Comparison of ENCODE assay signal across 14 cellular contexts in genomic region chr18:25737710-25738251, GRCh38.
DNase-seq lines count a peak whose midpoint lies in the region; TF ChIP-seq lines count a peak whose summit lies in the region.
"Had no signal": no experiment of that assay in that cellular context is flagged by ENCODE, and none has a peak within 500 bp of the region (broad histone marks: within the 10 kb centered on the region; RNA-seq: fewer than 3 reads in every experiment).

No MANE protein-coding gene starts in this region.

- H3K14ac ChIP-seq in mesenchymal stem cell (ENCODE audit: low read length in 2 of 2): no peak overlapping the region

- no peaks in the 10 kb centered on the region for H3F3A ChIP-seq in MM.1S (ENCODE audit: insufficient read depth, low read length)

- H2BK120ac ChIP-seq in mesenchymal stem cell (ENCODE audit: low read depth, low read length): no peak overlapping the region

- no peak overlapping the region for H3K4me2 ChIP-seq in mammary epithelial cell (ENCODE audit: insufficient read depth, low read depth, low read length)
- no peak overlapping the region for H3K4me2 ChIP-seq in mesenchymal stem cell (ENCODE audit: low read length, poor library complexity, severe bottlenecking)
- no peak overlapping the region for H3K4me2 ChIP-seq in MM.1S (ENCODE audit: low read depth, low read length)

- no peak overlapping the region for H3K27ac Mint-ChIP-seq in CD14-positive monocyte
- H3K27ac Mint-ChIP-seq: B cell; naive thymus-derived CD4-positive, alpha-beta T cell had no signal

- H3K79me1 ChIP-seq in mesenchymal stem cell (replicated peaks; ENCODE audit: low read length, poor library complexity, severe bottlenecking): no peaks in the 10 kb centered on the region

- dilution Hi-C loops in mammary epithelial cell (cut with HindIII; ENCODE audit: low sequenced_read_pairs): no loop called here

- H3K36me3 ChIP-seq in mammary epithelial cell (ENCODE audit: insufficient read depth, low read length) (no peaks in the 10 kb centered on the region), mesenchymal stem cell (ENCODE audit: control insufficient read depth in 1 of 2, insufficient read depth in 2 of 2, low read depth in 1 of 2, low read length in 2 of 2) (no peaks in the 10 kb centered on the region), MM.1S (replicated peaks; ENCODE audit: insufficient read depth, low read length) (no peaks in the 10 kb centered on the region)

- no peaks in the 10 kb centered on the region for H3K9me2 ChIP-seq in MM.1S (replicated peaks; ENCODE audit: insufficient read depth, low read length)

- BruUV-seq in mammary epithelial cell (replicated peaks; lab: Mats Ljungman, UMichigan): no TSS peak

- peaks cover 0 to 20% (median 8%) of the 10 kb centered on the region in 7 donors for H3K9me3 Mint-ChIP-seq in CD14-positive monocyte

- H2AK5ac ChIP-seq in mesenchymal stem cell (ENCODE audit: low read length, severe bottlenecking): peak overlapping the region; percentile 20

- in situ Hi-C loops in mammary epithelial cell (cut with MboI; ENCODE audit: low sequenced_read_pairs in 2 of 2): no loop called here

- H4K8ac ChIP-seq in mesenchymal stem cell (ENCODE audit: low read length): no peak overlapping the region

- CTCF ChIA-PET in AG04450 (lab: Charles Lee): interaction anchor here (1.0 kb wide), 1 partner anchor 95 kb away, joined by 3 read pairs; no protein-coding TSS in a partner anchor
- CTCF ChIA-PET in mammary epithelial cell (lab: Charles Lee; ENCODE audit: low non-redundant PET): no interaction called here

- DNase-seq in AG04450 (ENCODE audit: low read depth, low spot score): peak; percentile 81
- peak; percentile 10 for DNase-seq in HK-2 (ENCODE audit: unreplicated experiment)
- DNase-seq in mammary epithelial cell: peak; percentile 98
- DNase-seq in mesenchymal stem cell: peak; percentile 88
- no peak for DNase-seq in NCI-H146 (lab: John Stamatoyannopoulos, UW)
- DNase-seq in NCI-H345 treated with DMSO at 0.1 percent for 48 hours (lab: John Stamatoyannopoulos, UW; ENCODE audit: unreplicated experiment): no peak
- no peak for DNase-seq in CD14-positive monocyte (ENCODE audit: low spot score)
- DNase-seq in MM.1S: no peak
- DNase-seq: activated CD4-positive, CD25-positive, alpha-beta regulatory T cell treated with anti-CD3 and anti-CD28 coated beads, Interleukin-2, amount 50 U/mL, for 72 hours; naive thymus-derived CD4-positive, alpha-beta T cell; NCI-H1436 treated with DMSO at 0.1 percent for 48 hours; stimulated activated CD4-positive, alpha-beta T cell treated with anti-CD3 and anti-CD28 coated beads, Interleukin-2, amount 100 ng/mL, for 48 hours; testis had no signal

- H3K9ac ChIP-seq in mammary epithelial cell (ENCODE audit: insufficient read depth, low read length) (peak overlapping the region; percentile 32), mesenchymal stem cell (ENCODE audit: low read length) (no peak overlapping the region), MM.1S (ENCODE audit: low read length) (no peak overlapping the region)

- POLR2A ChIA-PET in AG04450 (lab: Yijun Ruan, JAX): interaction anchor here (0.6 kb wide), 1 partner anchor 233 kb away, joined by 3 read pairs; no protein-coding TSS in a partner anchor

- peaks cover 33% of the 10 kb centered on the region for H3K4me1 ChIP-seq in mammary epithelial cell (ENCODE audit: insufficient read depth, low read length)
- H3K4me1 ChIP-seq in mesenchymal stem cell (ENCODE audit: control insufficient read depth, insufficient read depth, low read depth, low read length): peaks cover 12% of the 10 kb centered on the region
- H3K4me1 ChIP-seq in MM.1S (ENCODE audit: low read length): no peaks in the 10 kb centered on the region
- H3K4me1 ChIP-seq: testis had no signal

- H3K4me1 Mint-ChIP-seq in CD14-positive monocyte: no peaks in the 10 kb centered on the region
- H3K4me1 Mint-ChIP-seq: B cell; naive thymus-derived CD4-positive, alpha-beta T cell had no signal

- H3K36me3 Mint-ChIP-seq in CD14-positive monocyte: no peaks in the 10 kb centered on the region
- H3K36me3 Mint-ChIP-seq: naive thymus-derived CD4-positive, alpha-beta T cell had no signal

- H3K27me3 Mint-ChIP-seq in CD14-positive monocyte (ENCODE audit: low read depth in 3 of 3): peaks cover 0 to 2% (median 1%) of the 10 kb centered on the region in 3 donors

- no peaks in the 10 kb centered on the region for H3K79me2 ChIP-seq in mammary epithelial cell (ENCODE audit: insufficient read depth, low read length)
- H3K79me2 ChIP-seq in MM.1S (ENCODE audit: low read length): no peaks in the 10 kb centered on the region

- no peak overlapping the region for H3K23ac ChIP-seq in mesenchymal stem cell (ENCODE audit: low read length in 2 of 2)

- H4K20me1 ChIP-seq in mammary epithelial cell (ENCODE audit: insufficient read depth, low read length) (no peaks in the 10 kb centered on the region), MM.1S (ENCODE audit: insufficient read depth, low read length) (no peaks in the 10 kb centered on the region)

- 0% methylated on average over 5 of the region's 5 CpGs for WGBS in mammary epithelial cell (ENCODE audit: low coverage, missing lambda C conversion rate)
- WGBS in mesenchymal stem cell: 46% methylated on average over 4 of the region's 5 CpGs

- no peak overlapping the region for H4K91ac ChIP-seq in mesenchymal stem cell (ENCODE audit: low read length)

- H2BK12ac ChIP-seq in mesenchymal stem cell (ENCODE audit: low read length in 2 of 2): peak overlapping the region in 1 of 2 experiments; percentile 4

- intact Hi-C loops in mammary epithelial cell (cut with micrococcal nuclease): loop anchor here (5.0 to 10.0 kb wide), 2 partner anchors 50 to 83 kb away; no protein-coding TSS in a partner anchor
- intact Hi-C loops in CD14-positive monocyte (cut with micrococcal nuclease): no loop called here

- H3K4ac ChIP-seq in mesenchymal stem cell (ENCODE audit: low read depth in 1 of 2, low read length in 2 of 2): no peak overlapping the region

- no peak overlapping the region for H3K18ac ChIP-seq in mesenchymal stem cell (ENCODE audit: low read depth in 1 of 2, low read length in 2 of 2)

- no peak overlapping the region for H2BK5ac ChIP-seq in mesenchymal stem cell (ENCODE audit: low read depth, low read length, poor library complexity, severe bottlenecking)

- H3K4me3 ChIP-seq in AG04450 (ENCODE audit: low read depth, low read length) (no peak overlapping the region), mammary epithelial cell (replicated peaks in 1 of 3; ENCODE audit: insufficient read depth in 1 of 3, low read depth in 2 of 3, low read length in 3 of 3) (no peak overlapping the region), mesenchymal stem cell (ENCODE audit: insufficient read depth in 1 of 2, low read depth in 1 of 2, low read length in 2 of 2) (no peak overlapping the region), MM.1S (ENCODE audit: low read length) (no peak overlapping the region)
- H3K4me3 ChIP-seq: testis had no signal

- H2BK15ac ChIP-seq in mesenchymal stem cell (ENCODE audit: low read depth, poor library complexity, severe bottlenecking): no peak overlapping the region

- no peak overlapping the region for H3K4me3 Mint-ChIP-seq in CD14-positive monocyte
- H3K4me3 Mint-ChIP-seq: B cell; naive thymus-derived CD4-positive, alpha-beta T cell had no signal

- no peak for TF ChIP-seq CTCF in AG04450 (IDR thresholded peaks at IDR 0.05; ENCODE audit: low read depth, low read length)
- TF ChIP-seq CTCF in mammary epithelial cell (conservative IDR thresholded peaks at IDR 0.05 in 1 of 2, IDR thresholded peaks at IDR 0.05 in 1 of 2; ENCODE audit: extremely low read depth in 1 of 2, insufficient read depth in 1 of 2, low read depth in 1 of 2, low read length in 2 of 2): no peak
- no peak for TF ChIP-seq CTCF in CD14-positive monocyte (IDR thresholded peaks at IDR 0.05)
- no peak for TF ChIP-seq CTCF in MM.1S (IDR thresholded peaks at IDR 0.05; ENCODE audit: low read length)

- H2AFZ ChIP-seq in mammary epithelial cell (ENCODE audit: low read depth, low read length): peak overlapping the region; percentile 81
- H2AFZ ChIP-seq in mesenchymal stem cell (ENCODE audit: low read depth, low read length): peak overlapping the region; percentile 31
- no peak overlapping the region for H2AFZ ChIP-seq in MM.1S (ENCODE audit: low read length)

- H3K27ac ChIP-seq in AG04450 (ENCODE audit: low read depth, low read length) (no peak overlapping the region), mammary epithelial cell (ENCODE audit: insufficient read depth, low read depth, low read length) (peak overlapping the region; percentile 94), mesenchymal stem cell (ENCODE audit: low read length, poor library complexity, severe bottlenecking) (no peak overlapping the region), MM.1S (ENCODE audit: low read length) (no peak overlapping the region)
- H3K27ac ChIP-seq: testis had no signal

- H3K27me3 ChIP-seq in AG04450 (ENCODE audit: control insufficient read depth, insufficient read depth, low read length): peaks cover 2% of the 10 kb centered on the region
- no peaks in the 10 kb centered on the region for H3K27me3 ChIP-seq in mammary epithelial cell (ENCODE audit: insufficient read depth, low read length)
- H3K27me3 ChIP-seq in mesenchymal stem cell (ENCODE audit: control insufficient read depth in 1 of 2, insufficient read depth in 1 of 2, low read length in 2 of 2): peaks cover 0 to 17% of the 10 kb centered on the region in 2 experiments
- H3K27me3 ChIP-seq in MM.1S (replicated peaks; ENCODE audit: insufficient read depth, low read length): no peaks in the 10 kb centered on the region
- H3K27me3 ChIP-seq: testis had no signal

- H3K9me3 ChIP-seq in AG04450 (ENCODE audit: control insufficient read depth, insufficient read depth, low read length) (no peaks in the 10 kb centered on the region), mammary epithelial cell (replicated peaks; ENCODE audit: insufficient read depth, low read length) (no peaks in the 10 kb centered on the region), mesenchymal stem cell (ENCODE audit: control insufficient read depth, low read length) (no peaks in the 10 kb centered on the region), MM.1S (replicated peaks; ENCODE audit: insufficient read depth, low read length) (no peaks in the 10 kb centered on the region)
- H3K9me3 ChIP-seq: testis had no signal

Comparison
In these comparisons a context has a peak if more than half of its experiments do, and no peak if none do; other contexts are left out.
1. DNase-seq: peak in AG04450 (single experiment), HK-2 (single experiment), mammary epithelial cell (single experiment) and mesenchymal stem cell (single experiment); none in NCI-H146 (single experiment), NCI-H345 treated with DMSO at 0.1 percent for 48 hours (single experiment), CD14-positive monocyte (single experiment) and MM.1S (single experiment).